In the genomic region with DNA sequence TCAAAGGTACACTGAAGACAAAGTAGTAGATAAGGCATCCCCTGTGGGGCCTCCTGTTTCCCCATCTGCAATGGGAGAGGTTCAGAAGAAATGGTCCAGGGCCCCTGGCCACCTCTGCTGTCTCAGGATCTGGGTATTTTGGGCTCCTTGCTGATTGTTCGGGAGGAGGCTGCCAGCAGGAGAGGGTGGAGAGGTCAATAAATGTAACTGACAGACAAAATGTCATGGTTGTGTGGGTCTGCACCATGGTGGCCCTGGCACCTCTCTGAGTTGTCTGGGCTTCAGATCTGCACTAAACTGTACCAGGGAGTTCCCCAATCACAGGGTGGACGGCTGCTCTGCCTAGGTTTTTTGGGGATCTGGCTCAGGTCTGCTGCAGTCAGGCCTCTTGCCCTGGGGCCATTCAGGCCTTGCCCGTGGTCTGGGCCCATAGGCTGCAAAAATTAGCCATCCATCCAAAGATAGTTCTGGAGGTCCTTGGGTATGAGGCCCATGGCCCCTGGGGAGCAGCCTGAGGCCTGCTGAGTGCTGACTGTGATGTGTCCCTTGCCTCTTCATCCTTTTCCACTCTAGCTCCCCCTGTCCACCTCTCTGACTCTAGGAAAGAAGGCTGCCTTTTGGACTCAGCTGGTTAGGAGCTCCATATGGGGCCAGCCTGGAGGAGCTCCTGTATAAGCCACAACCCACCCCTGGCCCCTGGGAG, we compare ENCODE assay signal across 1 cellular context.
TF ChIP-seq lines count a peak whose summit lies in the region.

No MANE protein-coding gene starts in this region.

TF ChIP-seq in endothelial cell of umbilical vein, 7 proteins besides CTCF, POLR2A, EP300 and RAD21:
- TF ChIP-seq JUN (IDR thresholded peaks at IDR 0.05; ENCODE audit: borderline replicate concordance, insufficient read depth, insufficient read length, low read depth) (no peak), EZH2 (IDR thresholded peaks at IDR 0.05; ENCODE audit: borderline replicate concordance, low read depth, low read length, severe bottlenecking) (no peak), GATA2 (IDR thresholded peaks at IDR 0.05; ENCODE audit: insufficient read depth, insufficient read length, low read depth, low read length) (no peak), FOS (IDR thresholded peaks at IDR 0.05; ENCODE audit: borderline replicate concordance, insufficient read depth, low read length) (no peak), POLR2AphosphoS5 (IDR thresholded peaks at IDR 0.05; ENCODE audit: insufficient read depth, low read depth, low read length) (no peak), MYC (IDR thresholded peaks at IDR 0.05; ENCODE audit: low read depth, low read length) (no peak)
- TF ChIP-seq, protein P1, sequence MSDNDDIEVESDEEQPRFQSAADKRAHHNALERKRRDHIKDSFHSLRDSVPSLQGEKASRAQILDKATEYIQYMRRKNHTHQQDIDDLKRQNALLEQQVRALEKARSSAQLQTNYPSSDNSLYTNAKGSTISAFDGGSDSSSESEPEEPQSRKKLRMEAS (IDR thresholded peaks at IDR 0.05; ENCODE audit: insufficient read depth, insufficient read length), result no peak
